ENCODE assay signal across 24 cellular contexts in genomic region chr5:2505217-2505616, GRCh38.
"Had no signal": no experiment of that assay in that cellular context is flagged by ENCODE, and none has a peak within 500 bp of the region (broad histone marks: within the 10 kb centered on the region; RNA-seq: fewer than 3 reads in every experiment).

No MANE protein-coding gene starts in this region.

- H2AFZ ChIP-seq: neural progenitor cell had no signal

- H3K27ac Mint-ChIP-seq: mesothelial cell of epicardium; naive B cell; natural killer cell; neural progenitor cell; progenitor cell of endocrine pancreas; stimulated activated naive CD8-positive, alpha-beta T cell treated with anti-CD3 and anti-CD28 coated beads, Interleukin-15, Interleukin-2, amounts not matched to agents 100 ng/mL and 50 ng/mL, for 24 hours had no signal

- H3K4me1 ChIP-seq: left ventricle myocardium inferior, neural progenitor cell, right atrium auricular region, right lobe of liver, suprapubic skin, tibial artery, upper lobe of right lung had no signal

- H3K27me3 Mint-ChIP-seq: naive B cell; stimulated activated naive CD8-positive, alpha-beta T cell treated with anti-CD3 and anti-CD28 coated beads, Interleukin-15, Interleukin-2, amounts not matched to agents 100 ng/mL and 50 ng/mL, for 24 hours had no signal

- H3K36me3 Mint-ChIP-seq: mesothelial cell of epicardium, natural killer cell, neural progenitor cell had no signal

- ATAC-seq: natural killer cell, right lobe of liver, upper lobe of right lung had no signal

- H3K27me3 ChIP-seq: neural progenitor cell, ovary, right atrium auricular region, right lobe of liver, tibial artery, upper lobe of right lung had no signal

- H3K4me2 ChIP-seq: neural progenitor cell, smooth muscle cell had no signal

- H3K9me3 Mint-ChIP-seq: natural killer cell had no signal

- H3K9me3 ChIP-seq: ovary, right lobe of liver, thoracic aorta, upper lobe of right lung had no signal

- H3K4me3 Mint-ChIP-seq: mesothelial cell of epicardium; naive B cell; natural killer cell; nephron progenitor cell; neural progenitor cell; stimulated activated naive CD8-positive, alpha-beta T cell treated with anti-CD3 and anti-CD28 coated beads, Interleukin-15, Interleukin-2, amounts not matched to agents 100 ng/mL and 50 ng/mL, for 24 hours had no signal

- H3K27ac ChIP-seq: left ventricle myocardium inferior, neural progenitor cell, ovary, right atrium auricular region, right lobe of liver, suprapubic skin, thoracic aorta, tibial artery, upper lobe of right lung had no signal

- H3K4me3 ChIP-seq: left ventricle myocardium inferior, lung, neural progenitor cell, ovary, right atrium auricular region, right lobe of liver, smooth muscle cell, suprapubic skin, thoracic aorta, tibial artery, upper lobe of right lung had no signal

- DNase-seq: hypothalamus; islet precursor cell; left ventricle myocardium inferior; mesendoderm; naive B cell; natural killer cell; nephron progenitor cell; ovary; right lobe of liver; stimulated activated CD4-positive, alpha-beta T cell treated with anti-CD3 and anti-CD28 coated beads, Interleukin-1b, Interleukin-23, amount 100 ng/mL, for 48 hours; stimulated activated CD4-positive, alpha-beta T cell treated with anti-CD3 and anti-CD28 coated beads, Interleukin-4, amount 100 ng/mL, for 1 hour; stimulated activated naive CD4-positive, alpha-beta T cell; tibial artery; trophoblast cell; upper lobe of right lung had no signal

- H3K36me3 ChIP-seq: left ventricle myocardium inferior, neural progenitor cell, ovary, right atrium auricular region, right lobe of liver, suprapubic skin, thoracic aorta, tibial artery, upper lobe of right lung had no signal

- H3K4me1 Mint-ChIP-seq: mesothelial cell of epicardium, naive B cell, natural killer cell had no signal
